1 cellular context compared by ENCODE assay signal in the genomic region with DNA sequence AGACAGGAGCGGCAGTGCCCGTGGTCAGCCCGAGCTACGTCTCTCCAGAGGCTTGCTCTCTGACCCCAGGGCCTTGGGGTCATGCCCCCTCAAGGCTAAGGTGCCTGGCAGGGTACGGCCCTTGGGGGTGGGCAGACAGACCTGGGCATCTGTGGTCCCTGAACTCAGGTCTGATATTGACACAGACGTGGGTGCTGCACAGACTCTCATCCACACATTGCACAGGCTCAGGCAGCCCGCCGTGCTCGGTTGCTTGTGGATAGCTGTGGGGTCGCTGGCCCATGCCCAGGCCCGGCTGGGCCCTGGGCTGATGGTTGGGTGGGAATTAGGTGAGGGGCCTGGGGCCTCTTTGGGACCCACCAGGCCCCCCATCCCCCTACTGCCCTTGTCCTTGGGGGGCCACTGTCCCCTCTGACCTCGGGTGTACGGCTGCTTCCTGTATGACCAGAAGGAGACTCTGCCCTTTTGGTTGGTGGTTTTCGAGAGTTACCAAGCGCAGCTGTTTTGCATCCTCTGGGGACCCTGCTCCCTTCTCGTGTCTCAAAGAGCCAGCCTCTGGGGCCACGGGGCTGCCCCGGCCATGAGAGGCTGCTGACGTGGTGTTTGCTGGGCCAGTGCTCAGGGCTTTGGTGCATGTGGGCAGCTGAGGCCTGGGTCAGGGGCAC.
TF ChIP-seq lines count a peak whose summit lies in the region.

No MANE protein-coding gene starts in this region.

TF ChIP-seq in GM12878, 131 proteins besides CTCF, POLR2A, EP300 and RAD21 (continued from another document and continues in another):
- TF ChIP-seq, protein P1, sequence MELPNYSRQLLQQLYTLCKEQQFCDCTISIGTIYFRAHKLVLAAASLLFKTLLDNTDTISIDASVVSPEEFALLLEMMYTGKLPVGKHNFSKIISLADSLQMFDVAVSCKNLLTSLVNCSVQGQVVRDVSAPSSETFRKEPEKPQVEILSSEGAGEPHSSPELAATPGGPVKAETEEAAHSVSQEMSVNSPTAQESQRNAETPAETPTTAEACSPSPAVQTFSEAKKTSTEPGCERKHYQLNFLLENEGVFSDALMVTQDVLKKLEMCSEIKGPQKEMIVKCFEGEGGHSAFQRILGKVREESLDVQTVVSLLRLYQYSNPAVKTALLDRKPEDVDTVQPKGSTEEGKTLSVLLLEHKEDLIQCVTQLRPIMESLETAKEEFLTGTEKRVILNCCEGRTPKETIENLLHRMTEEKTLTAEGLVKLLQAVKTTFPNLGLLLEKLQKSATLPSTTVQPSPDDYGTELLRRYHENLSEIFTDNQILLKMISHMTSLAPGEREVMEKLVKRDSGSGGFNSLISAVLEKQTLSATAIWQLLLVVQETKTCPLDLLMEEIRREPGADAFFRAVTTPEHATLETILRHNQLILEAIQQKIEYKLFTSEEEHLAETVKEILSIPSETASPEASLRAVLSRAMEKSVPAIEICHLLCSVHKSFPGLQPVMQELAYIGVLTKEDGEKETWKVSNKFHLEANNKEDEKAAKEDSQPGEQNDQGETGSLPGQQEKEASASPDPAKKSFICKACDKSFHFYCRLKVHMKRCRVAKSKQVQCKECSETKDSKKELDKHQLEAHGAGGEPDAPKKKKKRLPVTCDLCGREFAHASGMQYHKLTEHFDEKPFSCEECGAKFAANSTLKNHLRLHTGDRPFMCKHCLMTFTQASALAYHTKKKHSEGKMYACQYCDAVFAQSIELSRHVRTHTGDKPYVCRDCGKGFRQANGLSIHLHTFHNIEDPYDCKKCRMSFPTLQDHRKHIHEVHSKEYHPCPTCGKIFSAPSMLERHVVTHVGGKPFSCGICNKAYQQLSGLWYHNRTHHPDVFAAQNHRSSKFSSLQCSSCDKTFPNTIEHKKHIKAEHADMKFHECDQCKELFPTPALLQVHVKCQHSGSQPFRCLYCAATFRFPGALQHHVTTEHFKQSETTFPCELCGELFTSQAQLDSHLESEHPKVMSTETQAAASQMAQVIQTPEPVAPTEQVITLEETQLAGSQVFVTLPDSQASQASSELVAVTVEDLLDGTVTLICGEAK (IDR thresholded peaks at IDR 0.05; ENCODE audit: borderline replicate concordance), result no peak
- TF ChIP-seq SMARCA5 (IDR thresholded peaks at IDR 0.05), result 0 out of 2 replicates have a peak, but pooled peaks have one; percentile 51
- no peak for TF ChIP-seq CEBPB (IDR thresholded peaks at IDR 0.05; ENCODE audit: borderline replicate concordance in 1 of 2, low read depth in 2 of 2, low read length in 2 of 2)
- no peak for TF ChIP-seq HDAC6 (IDR thresholded peaks at IDR 0.05; ENCODE audit: unreplicated experiment)
- no peak for TF ChIP-seq SMAD1 (IDR thresholded peaks at IDR 0.05; ENCODE audit: low read depth, partially characterized antibody)
- TF ChIP-seq CHD2 (IDR thresholded peaks at IDR 0.05; ENCODE audit: borderline replicate concordance, low read depth, low read length), result peak; percentile 68
- TF ChIP-seq GATAD2B (conservative IDR thresholded peaks at IDR 0.05; ENCODE audit: low read depth), result peak; percentile 86
- TF ChIP-seq POU2F2 (IDR thresholded peaks at IDR 0.05; ENCODE audit: borderline replicate concordance, low read depth, low read length), result no peak; the same call in 2 of the 3 replicates
- no peak for TF ChIP-seq RAD51 (IDR thresholded peaks at IDR 0.05)
- TF ChIP-seq ZNF622 (IDR thresholded peaks at IDR 0.05), result no peak
- TF ChIP-seq, protein P2, sequence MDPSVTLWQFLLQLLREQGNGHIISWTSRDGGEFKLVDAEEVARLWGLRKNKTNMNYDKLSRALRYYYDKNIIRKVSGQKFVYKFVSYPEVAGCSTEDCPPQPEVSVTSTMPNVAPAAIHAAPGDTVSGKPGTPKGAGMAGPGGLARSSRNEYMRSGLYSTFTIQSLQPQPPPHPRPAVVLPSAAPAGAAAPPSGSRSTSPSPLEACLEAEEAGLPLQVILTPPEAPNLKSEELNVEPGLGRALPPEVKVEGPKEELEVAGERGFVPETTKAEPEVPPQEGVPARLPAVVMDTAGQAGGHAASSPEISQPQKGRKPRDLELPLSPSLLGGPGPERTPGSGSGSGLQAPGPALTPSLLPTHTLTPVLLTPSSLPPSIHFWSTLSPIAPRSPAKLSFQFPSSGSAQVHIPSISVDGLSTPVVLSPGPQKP (IDR thresholded peaks at IDR 0.05; ENCODE audit: low read depth, low read length), result no peak
- TF ChIP-seq SUZ12 (IDR thresholded peaks at IDR 0.05; ENCODE audit: unreplicated experiment), result no peak
- TF ChIP-seq MTA2 (IDR thresholded peaks at IDR 0.05; ENCODE audit: low read depth), result peak; percentile 74; the same call in 1 of the 2 replicates
- TF ChIP-seq CHD4 (IDR thresholded peaks at IDR 0.05), result no peak
- no peak for TF ChIP-seq ZZZ3 (IDR thresholded peaks at IDR 0.05; ENCODE audit: control insufficient read depth, insufficient read length, low read depth)
- TF ChIP-seq SIX5 (IDR thresholded peaks at IDR 0.05; ENCODE audit: low read depth, low read length, severe bottlenecking), result no peak
- no peak for TF ChIP-seq ZBED1 (IDR thresholded peaks at IDR 0.05; ENCODE audit: borderline replicate concordance)
- no peak for TF ChIP-seq ATF2 (IDR thresholded peaks at IDR 0.05; ENCODE audit: low read length)
- no peak for TF ChIP-seq SUPT20H (IDR thresholded peaks at IDR 0.05; ENCODE audit: borderline replicate concordance, control insufficient read depth, low read depth, low read length)
- TF ChIP-seq SIN3A (IDR thresholded peaks at IDR 0.05; ENCODE audit: low read depth, low read length), result no peak
- no peak for TF ChIP-seq SREBF1 (IDR thresholded peaks at IDR 0.05; ENCODE audit: low read length)
- TF ChIP-seq RCOR1 (conservative IDR thresholded peaks at IDR 0.05; ENCODE audit: low read depth, low read length), result 0 out of 2 replicates have a peak, but pooled peaks have one; percentile 36
- TF ChIP-seq, protein P3, sequence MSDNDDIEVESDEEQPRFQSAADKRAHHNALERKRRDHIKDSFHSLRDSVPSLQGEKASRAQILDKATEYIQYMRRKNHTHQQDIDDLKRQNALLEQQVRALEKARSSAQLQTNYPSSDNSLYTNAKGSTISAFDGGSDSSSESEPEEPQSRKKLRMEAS (IDR thresholded peaks at IDR 0.05; ENCODE audit: low read depth, low read length), result peak; percentile 46; the same call in 1 of the 2 replicates
- peak; percentile 29; the same call in 1 of the 2 replicates for TF ChIP-seq RUNX3 (IDR thresholded peaks at IDR 0.05; ENCODE audit: low read length)
- no peak for TF ChIP-seq PKNOX1 (IDR thresholded peaks at IDR 0.05)
- TF ChIP-seq, protein P4, sequence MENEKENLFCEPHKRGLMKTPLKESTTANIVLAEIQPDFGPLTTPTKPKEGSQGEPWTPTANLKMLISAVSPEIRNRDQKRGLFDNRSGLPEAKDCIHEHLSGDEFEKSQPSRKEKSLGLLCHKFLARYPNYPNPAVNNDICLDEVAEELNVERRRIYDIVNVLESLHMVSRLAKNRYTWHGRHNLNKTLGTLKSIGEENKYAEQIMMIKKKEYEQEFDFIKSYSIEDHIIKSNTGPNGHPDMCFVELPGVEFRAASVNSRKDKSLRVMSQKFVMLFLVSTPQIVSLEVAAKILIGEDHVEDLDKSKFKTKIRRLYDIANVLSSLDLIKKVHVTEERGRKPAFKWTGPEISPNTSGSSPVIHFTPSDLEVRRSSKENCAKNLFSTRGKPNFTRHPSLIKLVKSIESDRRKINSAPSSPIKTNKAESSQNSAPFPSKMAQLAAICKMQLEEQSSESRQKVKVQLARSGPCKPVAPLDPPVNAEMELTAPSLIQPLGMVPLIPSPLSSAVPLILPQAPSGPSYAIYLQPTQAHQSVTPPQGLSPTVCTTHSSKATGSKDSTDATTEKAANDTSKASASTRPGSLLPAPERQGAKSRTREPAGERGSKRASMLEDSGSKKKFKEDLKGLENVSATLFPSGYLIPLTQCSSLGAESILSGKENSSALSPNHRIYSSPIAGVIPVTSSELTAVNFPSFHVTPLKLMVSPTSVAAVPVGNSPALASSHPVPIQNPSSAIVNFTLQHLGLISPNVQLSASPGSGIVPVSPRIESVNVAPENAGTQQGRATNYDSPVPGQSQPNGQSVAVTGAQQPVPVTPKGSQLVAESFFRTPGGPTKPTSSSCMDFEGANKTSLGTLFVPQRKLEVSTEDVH (IDR thresholded peaks at IDR 0.05; ENCODE audit: low read depth, partially characterized antibody), result no peak
- TF ChIP-seq ATF7 (IDR thresholded peaks at IDR 0.05; ENCODE audit: low read depth), result peak; percentile 33
- TF ChIP-seq, protein P5, sequence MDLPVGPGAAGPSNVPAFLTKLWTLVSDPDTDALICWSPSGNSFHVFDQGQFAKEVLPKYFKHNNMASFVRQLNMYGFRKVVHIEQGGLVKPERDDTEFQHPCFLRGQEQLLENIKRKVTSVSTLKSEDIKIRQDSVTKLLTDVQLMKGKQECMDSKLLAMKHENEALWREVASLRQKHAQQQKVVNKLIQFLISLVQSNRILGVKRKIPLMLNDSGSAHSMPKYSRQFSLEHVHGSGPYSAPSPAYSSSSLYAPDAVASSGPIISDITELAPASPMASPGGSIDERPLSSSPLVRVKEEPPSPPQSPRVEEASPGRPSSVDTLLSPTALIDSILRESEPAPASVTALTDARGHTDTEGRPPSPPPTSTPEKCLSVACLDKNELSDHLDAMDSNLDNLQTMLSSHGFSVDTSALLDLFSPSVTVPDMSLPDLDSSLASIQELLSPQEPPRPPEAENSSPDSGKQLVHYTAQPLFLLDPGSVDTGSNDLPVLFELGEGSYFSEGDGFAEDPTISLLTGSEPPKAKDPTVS (IDR thresholded peaks at IDR 0.05; ENCODE audit: low read depth, low read length), result no peak
- no peak for TF ChIP-seq RELA (IDR thresholded peaks at IDR 0.05; ENCODE audit: borderline replicate concordance, partially characterized antibody)
- TF ChIP-seq, protein P6, sequence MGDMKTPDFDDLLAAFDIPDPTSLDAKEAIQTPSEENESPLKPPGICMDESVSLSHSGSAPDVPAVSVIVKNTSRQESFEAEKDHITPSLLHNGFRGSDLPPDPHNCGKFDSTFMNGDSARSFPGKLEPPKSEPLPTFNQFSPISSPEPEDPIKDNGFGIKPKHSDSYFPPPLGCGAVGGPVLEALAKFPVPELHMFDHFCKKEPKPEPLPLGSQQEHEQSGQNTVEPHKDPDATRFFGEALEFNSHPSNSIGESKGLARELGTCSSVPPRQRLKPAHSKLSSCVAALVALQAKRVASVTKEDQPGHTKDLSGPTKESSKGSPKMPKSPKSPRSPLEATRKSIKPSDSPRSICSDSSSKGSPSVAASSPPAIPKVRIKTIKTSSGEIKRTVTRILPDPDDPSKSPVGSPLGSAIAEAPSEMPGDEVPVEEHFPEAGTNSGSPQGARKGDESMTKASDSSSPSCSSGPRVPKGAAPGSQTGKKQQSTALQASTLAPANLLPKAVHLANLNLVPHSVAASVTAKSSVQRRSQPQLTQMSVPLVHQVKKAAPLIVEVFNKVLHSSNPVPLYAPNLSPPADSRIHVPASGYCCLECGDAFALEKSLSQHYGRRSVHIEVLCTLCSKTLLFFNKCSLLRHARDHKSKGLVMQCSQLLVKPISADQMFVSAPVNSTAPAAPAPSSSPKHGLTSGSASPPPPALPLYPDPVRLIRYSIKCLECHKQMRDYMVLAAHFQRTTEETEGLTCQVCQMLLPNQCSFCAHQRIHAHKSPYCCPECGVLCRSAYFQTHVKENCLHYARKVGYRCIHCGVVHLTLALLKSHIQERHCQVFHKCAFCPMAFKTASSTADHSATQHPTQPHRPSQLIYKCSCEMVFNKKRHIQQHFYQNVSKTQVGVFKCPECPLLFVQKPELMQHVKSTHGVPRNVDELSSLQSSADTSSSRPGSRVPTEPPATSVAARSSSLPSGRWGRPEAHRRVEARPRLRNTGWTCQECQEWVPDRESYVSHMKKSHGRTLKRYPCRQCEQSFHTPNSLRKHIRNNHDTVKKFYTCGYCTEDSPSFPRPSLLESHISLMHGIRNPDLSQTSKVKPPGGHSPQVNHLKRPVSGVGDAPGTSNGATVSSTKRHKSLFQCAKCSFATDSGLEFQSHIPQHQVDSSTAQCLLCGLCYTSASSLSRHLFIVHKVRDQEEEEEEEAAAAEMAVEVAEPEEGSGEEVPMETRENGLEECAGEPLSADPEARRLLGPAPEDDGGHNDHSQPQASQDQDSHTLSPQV (IDR thresholded peaks at IDR 0.05), result no peak
- TF ChIP-seq KLF5 (IDR thresholded peaks at IDR 0.05; ENCODE audit: partially characterized antibody), result no peak
- no peak for TF ChIP-seq ZBTB4 (CRISPR knock-in tag; IDR thresholded peaks at IDR 0.05)
- no peak for TF ChIP-seq SPI1 (IDR thresholded peaks at IDR 0.05; ENCODE audit: borderline replicate concordance, insufficient read depth, low read depth, low read length)
